Comparison of ENCODE assay signal across 9 cellular contexts in the genomic region with DNA sequence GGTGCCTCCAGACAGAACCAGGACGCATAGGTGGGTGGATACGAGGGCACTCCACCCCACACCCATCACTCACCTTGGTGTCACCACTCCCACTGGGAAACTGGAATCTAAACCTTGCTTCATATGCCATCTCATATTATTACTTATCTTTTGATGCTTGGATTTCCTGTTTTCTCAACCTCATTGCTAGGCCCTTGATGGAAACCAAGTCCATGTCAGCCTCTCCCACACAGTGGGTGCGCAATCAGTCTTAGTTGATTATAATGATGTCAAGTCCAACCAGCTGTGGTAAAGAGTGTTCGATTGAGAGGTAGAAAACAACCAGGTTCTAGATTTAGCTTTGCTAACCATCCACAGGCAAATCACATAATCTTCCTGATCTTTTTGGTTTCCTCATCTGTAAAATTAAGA. TPM values are rescaled to one million over a fixed set of nuclear protein-coding genes. Genes with fewer than 3 reads are reported as not detected.
DNase-seq lines count a peak whose midpoint lies in the region; ATAC-seq, FAIRE-seq and TF ChIP-seq lines count a peak whose summit lies in the region.
"Had no signal": no experiment of that assay in that cellular context is flagged by ENCODE, and none has a peak within 500 bp of the region (broad histone marks: within the 10 kb centered on the region; RNA-seq: fewer than 3 reads in every experiment).

No MANE protein-coding gene starts in this region.

- H3K4me1 Mint-ChIP-seq in activated CD8-positive, alpha-beta memory T cell treated with anti-CD3 and anti-CD28 coated beads, Interleukin-2, amount 10 ng/mL, durations not matched to agents 7 days and 5 days, result peaks cover 27% of the 10 kb centered on the region
- peaks cover 36% of the 10 kb centered on the region for H3K4me1 Mint-ChIP-seq in activated naive CD8-positive, alpha-beta T cell (ENCODE audit: low read depth)

- intact Hi-C loops in HepG2 (cut with micrococcal nuclease; ENCODE audit: unreplicated experiment), result no loop called here

- TSS peak; percentile 85 for BruUV-seq in HepG2 (replicated peaks; lab: Mats Ljungman, UMichigan)

- peaks cover 8% of the 10 kb centered on the region; the same call in 1 of the 2 replicates for H4K20me1 ChIP-seq in HepG2 (ENCODE audit: insufficient read depth, low read length)

- no peak for FAIRE-seq in HepG2 (lab: Jason Lieb, UNC)
- FAIRE-seq: G401.6 had no signal

- peaks cover 36% of the 10 kb centered on the region for H3K4me1 ChIP-seq in HepG2 (ENCODE audit: insufficient read depth, low read length)
- peaks cover 14 to 20% of the 10 kb centered on the region in 2 donors for H3K4me1 ChIP-seq in thoracic aorta (ENCODE audit: control insufficient read depth in 1 of 2, low read depth in 2 of 2)

- no peak for TF ChIP-seq RAD21 in HepG2 (CRISPR knock-in tag; IDR thresholded peaks at IDR 0.05)

- no peaks in the 10 kb centered on the region for H3K27me3 Mint-ChIP-seq in activated CD8-positive, alpha-beta memory T cell treated with anti-CD3 and anti-CD28 coated beads, Interleukin-2, amount 10 ng/mL, durations not matched to agents 7 days and 5 days
- H3K27me3 Mint-ChIP-seq in activated naive CD8-positive, alpha-beta T cell, result no peaks in the 10 kb centered on the region

- H2AFZ ChIP-seq in HepG2 (ENCODE audit: low read length), result peak overlapping the region; percentile 86

- peak overlapping the region; percentile 100 for H3K4me3 Mint-ChIP-seq in activated CD8-positive, alpha-beta memory T cell treated with anti-CD3 and anti-CD28 coated beads, Interleukin-2, amount 10 ng/mL, durations not matched to agents 7 days and 5 days
- peak overlapping the region; percentile 91 for H3K4me3 Mint-ChIP-seq in activated naive CD8-positive, alpha-beta T cell

- H3K79me2 ChIP-seq in HepG2 (ENCODE audit: insufficient read depth, low read length), result peaks cover 28% of the 10 kb centered on the region

- peak overlapping the region; percentile 96 for H3K27ac Mint-ChIP-seq in activated CD8-positive, alpha-beta memory T cell treated with anti-CD3 and anti-CD28 coated beads, Interleukin-2, amount 10 ng/mL, durations not matched to agents 7 days and 5 days
- H3K27ac Mint-ChIP-seq in activated naive CD8-positive, alpha-beta T cell, result peak overlapping the region; percentile 99

- whole genome bisulfite sequencing in HepG2 (ENCODE audit: low lambda C conversion rate), result 27% methylated on average over 4 of the region's 4 CpGs

- H3K27ac ChIP-seq in HepG2 (ENCODE audit: extremely low read length, insufficient read depth, low read length) (no peak overlapping the region), thoracic aorta (peak overlapping the region; percentile 86 to 87)

- no peaks in the 10 kb centered on the region for H3K9me3 ChIP-seq in HepG2 (ENCODE audit: low read length)
- no peaks in the 10 kb centered on the region for H3K9me3 ChIP-seq in thoracic aorta

- peaks cover 27% of the 10 kb centered on the region for H3K36me3 Mint-ChIP-seq in activated CD8-positive, alpha-beta memory T cell treated with anti-CD3 and anti-CD28 coated beads, Interleukin-2, amount 10 ng/mL, durations not matched to agents 7 days and 5 days
- peaks cover 3% of the 10 kb centered on the region for H3K36me3 Mint-ChIP-seq in activated naive CD8-positive, alpha-beta T cell

- no peak for TF ChIP-seq CTCF in HepG2 (CRISPR knock-in tag; IDR thresholded peaks at IDR 0.05)
- TF ChIP-seq CTCF in thoracic aorta (IDR thresholded peaks at IDR 0.05), result no peak

- peak overlapping the region; percentile 80 for H3K4me2 ChIP-seq in HepG2 (ENCODE audit: low read depth, low read length)

- no peaks in the 10 kb centered on the region for H3K9me3 Mint-ChIP-seq in activated CD8-positive, alpha-beta memory T cell treated with anti-CD3 and anti-CD28 coated beads, Interleukin-2, amount 10 ng/mL, durations not matched to agents 7 days and 5 days (ENCODE audit: low read depth)
- no peaks in the 10 kb centered on the region for H3K9me3 Mint-ChIP-seq in activated naive CD8-positive, alpha-beta T cell (ENCODE audit: low read depth)

- no peak for ATAC-seq in activated CD8-positive, alpha-beta memory T cell treated with anti-CD3 and anti-CD28 coated beads, Interleukin-2, amount 10 ng/mL, durations not matched to agents 7 days and 5 days
- ATAC-seq in HepG2, result no peak
- no peak for ATAC-seq in thoracic aorta (ENCODE audit: insufficient number of reproducible peaks, low FRiP score, low read depth)

- TF ChIP-seq POLR2A in HepG2 (IDR thresholded peaks at IDR 0.05; ENCODE audit: insufficient read depth in 1 of 2, low read depth in 2 of 2, low read length in 2 of 2), result no peak

- H3K36me3 ChIP-seq in HepG2 (replicated peaks in 1 of 2; ENCODE audit: control insufficient read depth in 1 of 2, insufficient read depth in 2 of 2, low read length in 2 of 2), result no peaks in the 10 kb centered on the region
- no peaks in the 10 kb centered on the region for H3K36me3 ChIP-seq in thoracic aorta

- H3K4me3 ChIP-seq in HepG2 (replicated peaks in 1 of 3; ENCODE audit: insufficient read depth in 1 of 3, low read depth in 2 of 3, low read length in 3 of 3), result peak overlapping the region; percentile 82 to 87 (median 87); a peak in 5 of 6 replicates
- H3K4me3 ChIP-seq in thoracic aorta, result peak overlapping the region; percentile 79

- H3K27me3 ChIP-seq in HepG2 (ENCODE audit: control insufficient read depth in 1 of 2, insufficient read depth in 2 of 2, low read length in 2 of 2) (no peaks in the 10 kb centered on the region), thoracic aorta (replicated peaks; ENCODE audit: insufficient read depth) (no peaks in the 10 kb centered on the region)

- in situ Hi-C loops in HepG2 (cut with HindIII; ENCODE audit: extremely low pct_ligation_motif_present, low pct_unique_long_range_greater_than_20kb), result no loop called here

- TF ChIP-seq EP300 in HepG2 (IDR thresholded peaks at IDR 0.05; ENCODE audit: low read depth in 2 of 2, low read length in 2 of 2), result no peak
- TF ChIP-seq EP300 in HepG2 (CRISPR knock-in tag; IDR thresholded peaks at IDR 0.05; ENCODE audit: borderline replicate concordance), result no peak

- no peak for DNase-seq in activated CD8-positive, alpha-beta memory T cell treated with anti-CD3 and anti-CD28 coated beads, Interleukin-2, amount 10 ng/mL, durations not matched to agents 7 days and 5 days
- no peak for DNase-seq in activated CD8-positive, alpha-beta memory T cell treated with anti-CD3 and anti-CD28 coated beads for 24 hours
- DNase-seq in HepG2 (ENCODE audit: low spot score) (no peak), thoracic aorta (ENCODE audit: low spot score) (no peak), NCI-H748 treated with DMSO at 0.1 percent for 48 hours (lab: John Stamatoyannopoulos, UW) (no peak), NCI-H748 (lab: John Stamatoyannopoulos, UW; ENCODE audit: unreplicated experiment) (no peak), H4 (ENCODE audit: low spot score) (no peak)

- H3K9ac ChIP-seq in HepG2 (ENCODE audit: insufficient read depth, low read depth, low read length), result peak overlapping the region; percentile 70

- POLR2A ChIA-PET in HepG2 (lab: Yijun Ruan, JAX), result interaction anchor here (1.0 to 1.3 kb wide), 2 partner anchors 11 to 14 kb away, joined by 3 to 6 read pairs; no protein-coding TSS in a partner anchor

- CTCF ChIA-PET in activated CD8-positive, alpha-beta memory T cell treated with anti-CD3 and anti-CD28 coated beads, Interleukin-2, amount 10 ng/mL, durations not matched to agents 7 days and 5 days (lab: Charles Lee), result interaction anchor here (0.7 to 6.4 kb wide), 7 partner anchors 13 to 152 kb away, joined by 3 to 58 read pairs (median 8); no protein-coding TSS in a partner anchor
- CTCF ChIA-PET in HepG2 (lab: Yijun Ruan, JAX; ENCODE audit: low intra/inter-chr PET ratio, low total read pairs), result no interaction called here

TF ChIP-seq in HepG2, 621 proteins besides CTCF, POLR2A, EP300 and RAD21 (continues in another document):
- no peak for TF ChIP-seq ZSCAN20 (CRISPR knock-in tag; IDR thresholded peaks at IDR 0.05; ENCODE audit: borderline replicate concordance)

RNA-seq across cellular contexts. Expression of gene DDHD1, which starts 0.6 kb away (rescaled TPM):
- total RNA-seq in activated CD8-positive, alpha-beta memory T cell treated with anti-CD3 and anti-CD28 coated beads, Interleukin-2, amount 10 ng/mL, durations not matched to agents 7 days and 5 days, result 10 to 100 TPM; 70.7 to 80.5 TPM
- total RNA-seq in HepG2 (2016; rRNA removed; fragmentation: Illumina TruSeq; extraction: Trizol), result 7.2 and 8.3 TPM in 2 replicates
- 1.5 TPM in 2 replicates for total RNA-seq in HepG2 (2016; cell fraction: cytosol; rRNA removed; fragmentation: Illumina TruSeq; extraction: Trizol; ENCODE audit: low read depth)
- total RNA-seq in HepG2 (2016; cell fraction: insoluble cytoplasmic fraction; rRNA removed; fragmentation: Illumina TruSeq; extraction: Trizol), result 8.2 TPM in 2 replicates
- 3.4 and 3.6 TPM in 2 replicates for total RNA-seq in HepG2 (2016; cell fraction: membrane; rRNA removed; fragmentation: Illumina TruSeq; extraction: Trizol)
- total RNA-seq in HepG2 (2016; cell fraction: nucleus; rRNA removed; fragmentation: Illumina TruSeq; extraction: Trizol), result 20.5 and 21.3 TPM in 2 replicates
- polyA plus RNA-seq in HepG2 (2011; rRNA removed), result 3.3 and 4.6 TPM in 2 replicates
- polyA plus RNA-seq in HepG2 (2011; cell fraction: cytosol; rRNA removed), result 1.1 and 1.8 TPM in 2 replicates
- polyA plus RNA-seq in HepG2 (2011; cell fraction: nucleus; rRNA removed), result 5.3 and 6.3 TPM in 2 replicates
- 3.3 and 3.5 TPM in 2 replicates for polyA plus RNA-seq in HepG2 (2012)
- polyA plus RNA-seq in HepG2 (2016; cell fraction: cytosol; fragmentation: Illumina TruSeq; extraction: Trizol; ENCODE audit: low read depth), result 0.19 and 0.20 TPM in 2 replicates
- polyA plus RNA-seq in HepG2 (2016; cell fraction: insoluble cytoplasmic fraction; fragmentation: Illumina TruSeq; extraction: Trizol; ENCODE audit: low read depth), result 5.9 and 6.3 TPM in 2 replicates
- 1.0 and 1.2 TPM in 2 replicates for polyA plus RNA-seq in HepG2 (2016; cell fraction: membrane; fragmentation: Illumina TruSeq; extraction: Trizol; ENCODE audit: low read depth)
- polyA plus RNA-seq in HepG2 (2016; cell fraction: nucleus; fragmentation: Illumina TruSeq; extraction: Trizol; ENCODE audit: insufficient read depth, low read depth), result 9.7 and 11.0 TPM in 2 replicates
- polyA minus RNA-seq in HepG2 (2011; rRNA and poly(A)+ RNA removed; ENCODE audit: low replicate concordance), result 5.2 and 10.4 TPM in 2 replicates
- polyA minus RNA-seq in HepG2 (2011; cell fraction: cytosol; rRNA and poly(A)+ RNA removed), result 3.8 and 5.5 TPM in 2 replicates
- polyA minus RNA-seq in HepG2 (2011; cell fraction: nucleus; rRNA and poly(A)+ RNA removed), result 66.2 and 71.5 TPM in 2 replicates
- total RNA-seq in thoracic aorta, result 10 to 100 TPM; 31.8 to 46.0 TPM
- 6.3 and 6.9 TPM in 2 replicates for total RNA-seq in H4 (2014; rRNA removed; shearing (Covaris generic))
